26 cellular contexts compared by ENCODE assay signal in the genomic region with DNA sequence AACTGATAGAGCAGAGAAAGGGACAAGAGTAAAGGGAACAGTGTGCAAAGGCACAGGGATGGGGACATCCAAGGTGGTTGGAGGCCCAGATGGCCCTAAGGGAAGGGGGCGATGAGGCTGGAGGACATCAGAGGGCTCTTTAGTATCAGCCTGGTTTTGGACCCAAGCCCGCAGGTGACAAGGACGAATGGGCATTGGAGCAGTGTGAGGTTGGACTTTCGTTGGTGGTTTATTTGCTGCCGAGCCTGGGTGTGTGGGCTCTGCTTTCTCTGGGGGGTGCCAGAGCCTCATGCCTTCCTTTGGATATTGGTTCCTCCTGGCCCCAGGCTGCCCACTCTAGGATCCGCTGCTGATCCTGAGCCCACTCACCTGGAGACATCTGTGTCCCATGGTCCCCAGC. TPM values are rescaled to one million over a fixed set of nuclear protein-coding genes. Genes with fewer than 3 reads are reported as not detected.
DNase-seq lines count a peak whose midpoint lies in the region; TF ChIP-seq lines count a peak whose summit lies in the region.
"Had no signal": no experiment of that assay in that cellular context is flagged by ENCODE, and none has a peak within 500 bp of the region (broad histone marks: within the 10 kb centered on the region; RNA-seq: fewer than 3 reads in every experiment).

No MANE protein-coding gene starts in this region.

- peak overlapping the region; percentile 3 for H3K4me3 Mint-ChIP-seq in glutamatergic neuron (ENCODE audit: unreplicated experiment)
- H3K4me3 Mint-ChIP-seq: CD4-positive, alpha-beta T cell; GM23338; HFFc6 had no signal

- peak overlapping the region; percentile 19 for H3K27ac Mint-ChIP-seq in glutamatergic neuron (ENCODE audit: unreplicated experiment)
- H3K27ac Mint-ChIP-seq: CD4-positive, alpha-beta T cell; GM23338; HFFc6 had no signal

- CTCF ChIA-PET in RWPE1 (lab: Yijun Ruan, JAX) = no interaction called here

- peaks cover 45% of the 10 kb centered on the region for H3K4me1 Mint-ChIP-seq in glutamatergic neuron (ENCODE audit: low read depth, unreplicated experiment)

- H3K4me1 ChIP-seq in GM23248 (ENCODE audit: insufficient read depth) = no peaks in the 10 kb centered on the region

- H4K20me1 ChIP-seq in GM23248 (ENCODE audit: insufficient read depth) = no peaks in the 10 kb centered on the region

- no peaks in the 10 kb centered on the region for H3F3A ChIP-seq in GM23248 (ENCODE audit: insufficient read depth)

- peaks cover 15% of the 10 kb centered on the region for H3K27me3 Mint-ChIP-seq in glutamatergic neuron (ENCODE audit: unreplicated experiment)

- in situ Hi-C loops in GM23248 (cut with MboI) = no loop called here

- WGBS in GM23248 (ENCODE audit: low coverage in 1 of 2, low lambda C conversion rate in 2 of 2, missing lambda C conversion rate in 2 of 2), 2 experiments = 71 to 79% methylated on average over 6 of the region's 6 CpGs

- TF ChIP-seq CTCF in RWPE1 (conservative IDR thresholded peaks at IDR 0.05; ENCODE audit: low read depth) = no peak
- no peak for TF ChIP-seq CTCF in glutamatergic neuron (IDR thresholded peaks at IDR 0.05; ENCODE audit: partially characterized antibody, unreplicated experiment)

- H3K36me3 Mint-ChIP-seq in glutamatergic neuron (ENCODE audit: unreplicated experiment) = no peaks in the 10 kb centered on the region

- H3K27me3 ChIP-seq in GM23248 (replicated peaks; ENCODE audit: insufficient read depth) = peaks cover 6% of the 10 kb centered on the region
- H3K27me3 ChIP-seq: BE2C had no signal

- H3K9me3 Mint-ChIP-seq in glutamatergic neuron (ENCODE audit: unreplicated experiment) = peaks cover 4% of the 10 kb centered on the region
- H3K9me3 Mint-ChIP-seq: CD4-positive, alpha-beta T cell; GM23338; HFFc6 had no signal

- no peak overlapping the region for H3K4me2 ChIP-seq in GM23248 (ENCODE audit: unreplicated experiment)

- H3K27ac ChIP-seq in RWPE1 = peak overlapping the region; percentile 81; the same call in 1 of the 2 replicates
- H3K27ac ChIP-seq in GM23248 = no peak overlapping the region
- H3K27ac ChIP-seq: 22Rv1, SK-N-MC had no signal

- POLR2A ChIA-PET in RWPE1 (lab: Yijun Ruan, JAX; ENCODE audit: low non-redundant PET) = no interaction called here

- no peak overlapping the region for H3K9ac ChIP-seq in GM23248

- no peaks in the 10 kb centered on the region for H3K9me2 ChIP-seq in GM23248 (ENCODE audit: insufficient read depth)

- no peaks in the 10 kb centered on the region for H3K36me3 ChIP-seq in GM23248 (ENCODE audit: low read depth)
- H3K36me3 ChIP-seq: BE2C, HAP-1 had no signal

- DNase-seq in NCI-H2029 (lab: John Stamatoyannopoulos, UW) (peak; percentile 56), NCI-H2029 treated with DMSO at 0.1 percent for 48 hours (lab: John Stamatoyannopoulos, UW) (no peak), RWPE1 (ENCODE audit: low spot score) (no peak), glutamatergic neuron (no peak), GM23248 (no peak), hippocampal formation (lab: John Stamatoyannopoulos, UW) (no peak), NCI-H345 treated with DMSO at 0.1 percent for 48 hours (lab: John Stamatoyannopoulos, UW; ENCODE audit: unreplicated experiment) (no peak)
- DNase-seq: BE2C; CD4-positive, alpha-beta T cell; DMS53; HFFc6; NCI-H1048; NCI-H1417; NCI-H1694; NCI-H2081 treated with DMSO at 0.1 percent for 48 hours; NCI-H2171; NCI-H226; NCI-H510A treated with DMSO at 0.1 percent for 48 hours; PC-3; SHP77; SW 1271 had no signal

- no peaks in the 10 kb centered on the region for H3K9me3 ChIP-seq in GM23248 (ENCODE audit: low read depth)
- H3K9me3 ChIP-seq: BE2C, HAP-1 had no signal

- H2AFZ ChIP-seq in GM23248 = no peak overlapping the region
- H2AFZ ChIP-seq: GM23338 had no signal

- H3K4me3 ChIP-seq in GM23248 = no peak overlapping the region
- H3K4me3 ChIP-seq: GM23338, HAP-1, K562, SK-N-MC had no signal

- H3K79me2 ChIP-seq in GM23248 (ENCODE audit: insufficient read depth) = no peaks in the 10 kb centered on the region

RNA-seq across cellular contexts. Expression of gene FOXO6, which starts 12.1 kb away (rescaled TPM):
- 11.7 TPM for total RNA-seq in glutamatergic neuron (ENCODE audit: unreplicated experiment)
- total RNA-seq in GM23248 (2014; rRNA removed; shearing (Covaris generic)) = not detected in 2 replicates
- polyA plus RNA-seq in GM23248 (2016; fragmentation: Nextera tagmentation; extraction: Ambion mirVana) = not detected in 2 replicates

Comparison
In these comparisons a context has a peak if more than half of its experiments do, and no peak if none do; other contexts are left out.
1. RNA of gene FOXO6, which starts 12.1 kb away (total RNA-seq): 11.7 TPM in glutamatergic neuron (single experiment); not detected in GM23248; every median in the first group is over 10 times any median in the second.